In the genomic region with DNA sequence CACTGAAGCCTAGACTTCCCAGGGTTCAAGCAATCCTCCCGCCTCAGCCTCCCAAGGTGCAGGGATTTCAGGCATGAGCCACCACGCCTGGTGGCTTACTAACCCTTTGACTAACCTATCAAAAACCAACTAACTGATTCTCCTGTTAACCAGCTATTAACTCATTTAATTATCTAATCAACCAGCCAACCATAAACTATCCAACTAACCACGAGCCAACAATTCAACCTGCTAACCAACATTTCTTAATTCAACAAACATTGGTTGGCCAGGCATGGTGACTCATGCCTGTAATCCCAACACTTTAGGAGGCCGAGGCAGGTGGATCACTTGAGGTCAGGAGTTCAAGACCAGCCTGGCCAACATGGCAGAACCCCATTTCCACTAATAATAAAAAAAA, we compare ENCODE assay signal across 5 cellular contexts. TPM values are rescaled to one million over a fixed set of nuclear protein-coding genes. Genes with fewer than 3 reads are reported as not detected.
"Had no signal": no experiment of that assay in that cellular context is flagged by ENCODE, and none has a peak within 500 bp of the region (broad histone marks: within the 10 kb centered on the region; RNA-seq: fewer than 3 reads in every experiment).

No MANE protein-coding gene starts in this region.

RNA-seq across cellular contexts. Expression of gene AQP7, which starts 3.3 kb away (rescaled TPM):
- total RNA-seq: GM23248, H4, H7, HFFc6, HT1080 had no signal

RNA-seq across cellular contexts. Expression of gene AQP3, which starts 48.3 kb away (rescaled TPM):
- total RNA-seq: GM23248 had no signal
